In the genomic region with DNA sequence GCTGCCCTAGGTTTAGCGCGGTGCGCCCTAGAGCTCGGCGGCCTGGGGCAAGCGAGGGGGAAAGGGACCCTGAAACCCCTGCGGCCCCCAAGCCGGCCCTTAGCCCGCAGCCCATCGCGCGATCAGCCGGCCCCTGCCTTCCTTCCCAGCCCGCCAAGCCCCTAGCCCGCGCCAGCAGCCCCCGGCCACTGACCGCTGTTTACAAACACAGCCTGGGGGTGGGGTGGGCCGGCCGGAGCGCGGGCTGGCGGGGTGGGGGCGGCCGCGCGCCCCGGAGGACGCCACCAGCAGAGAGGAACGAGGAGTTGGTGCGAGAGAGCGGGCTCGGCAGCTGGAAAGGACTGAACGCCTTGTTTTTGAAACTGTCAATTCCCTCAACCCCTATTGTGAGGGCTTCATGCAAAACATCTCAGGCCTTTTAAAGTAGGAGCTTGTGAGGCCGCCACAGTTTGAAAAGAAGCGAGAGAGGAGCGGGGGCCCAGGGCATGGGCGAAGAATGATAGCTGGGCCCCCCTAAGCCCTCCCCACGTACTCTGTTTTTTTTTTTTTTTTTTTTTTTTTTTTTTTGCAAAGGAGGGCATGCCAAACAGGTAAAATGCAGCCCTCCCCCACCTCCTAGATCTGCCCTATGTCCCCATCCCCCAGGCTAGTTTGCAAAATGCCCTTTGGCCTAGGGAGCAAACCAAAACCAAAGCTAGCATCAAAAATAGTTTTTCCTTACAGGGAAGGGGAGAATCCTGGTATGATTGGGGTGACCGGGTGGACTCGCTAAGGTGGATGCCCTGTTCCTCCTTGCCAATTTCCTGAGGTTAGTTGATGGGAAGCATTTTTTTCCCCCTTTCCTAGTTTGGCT, we compare ENCODE assay signal across 10 cellular contexts. TPM values are rescaled to one million over a fixed set of nuclear protein-coding genes. Genes with fewer than 3 reads are reported as not detected.
A peak's percentile ranks its signal among the peaks of the same experiment; 100 is the strongest.
DNase-seq lines count a peak whose midpoint lies in the region; ATAC-seq, FAIRE-seq and TF ChIP-seq lines count a peak whose summit lies in the region.
"Had no signal": no experiment of that assay in that cellular context is flagged by ENCODE, and none has a peak within 500 bp of the region (broad histone marks: within the 10 kb centered on the region; RNA-seq: fewer than 3 reads in every experiment).

No MANE protein-coding gene starts in this region.

- POLR2A ChIA-PET in HepG2 (lab: Yijun Ruan, JAX) = interaction anchor here (1.5 to 2.7 kb wide), 3 partner anchors 14 to 17 kb away, joined by 3 to 33 read pairs (median 18); partner anchors contain the start of gene SKIDA1

- H3K79me2 ChIP-seq in HepG2 (ENCODE audit: insufficient read depth, low read length) = no peaks in the 10 kb centered on the region

- H3K9ac ChIP-seq in HUES48 (ENCODE audit: low read depth, low read length) (peak overlapping the region; percentile 88), HepG2 (ENCODE audit: insufficient read depth, low read depth, low read length) (no peak overlapping the region)

- no peaks in the 10 kb centered on the region for H3K4me1 Mint-ChIP-seq in stimulated activated naive CD8-positive, alpha-beta T cell treated with anti-CD3 and anti-CD28 coated beads, Interleukin-15, amount 100 ng/mL, for 72 hours

- no peak for TF ChIP-seq RAD21 in HepG2 (CRISPR knock-in tag; IDR thresholded peaks at IDR 0.05)

- H4K20me1 ChIP-seq in HepG2 (ENCODE audit: insufficient read depth, low read length) = no peaks in the 10 kb centered on the region

- peak overlapping the region; percentile 57 for H3K4me3 ChIP-seq in HUES48 (ENCODE audit: low read depth, low read length)
- peak overlapping the region; percentile 40 for H3K4me3 ChIP-seq in epithelial cell of proximal tubule (ENCODE audit: low read depth, low read length)
- H3K4me3 ChIP-seq in HepG2 (replicated peaks in 1 of 3; ENCODE audit: insufficient read depth in 1 of 3, low read depth in 2 of 3, low read length in 3 of 3) = 0 out of 6 replicates have a peak overlapping the region, but pooled peaks of 1 of the 3 experiments have one; percentile 4

- H3K9me3 ChIP-seq in HUES48 (ENCODE audit: control insufficient read depth, insufficient read depth, low read length) = no peaks in the 10 kb centered on the region
- H3K9me3 ChIP-seq in HepG2 (ENCODE audit: low read length) = no peaks in the 10 kb centered on the region

- no peak overlapping the region for H3K27ac Mint-ChIP-seq in stimulated activated naive CD8-positive, alpha-beta T cell treated with anti-CD3 and anti-CD28 coated beads, Interleukin-15, amount 100 ng/mL, for 72 hours

- H3K27ac ChIP-seq in HUES48 (ENCODE audit: low read depth, low read length) = peak overlapping the region; percentile 99
- peak overlapping the region; percentile 39 for H3K27ac ChIP-seq in HepG2 (ENCODE audit: extremely low read length, insufficient read depth, low read length)
- H3K27ac ChIP-seq in substantia nigra (ENCODE audit: low read depth, low read length, poor library complexity, severe bottlenecking) = peak overlapping the region; percentile 72

- H3K27me3 ChIP-seq in HUES48 (ENCODE audit: control insufficient read depth, insufficient read depth, low read length) (peaks cover 39% of the 10 kb centered on the region), HepG2 (ENCODE audit: control insufficient read depth in 1 of 2, insufficient read depth in 2 of 2, low read length in 2 of 2) (no peaks in the 10 kb centered on the region)

- peak overlapping the region; percentile 59 for H3K4me2 ChIP-seq in HepG2 (ENCODE audit: low read depth, low read length)

- H3K36me3 ChIP-seq in HUES48 (ENCODE audit: control insufficient read depth, insufficient read depth, low read length) (no peaks in the 10 kb centered on the region), HepG2 (replicated peaks in 1 of 2; ENCODE audit: control insufficient read depth in 1 of 2, insufficient read depth in 2 of 2, low read length in 2 of 2) (no peaks in the 10 kb centered on the region)

- FAIRE-seq in HepG2 (lab: Jason Lieb, UNC) = peak; percentile 4

- CTCF ChIA-PET in HepG2 (lab: Yijun Ruan, JAX; ENCODE audit: low intra/inter-chr PET ratio, low total read pairs) = no interaction called here

- TF ChIP-seq CTCF in epithelial cell of proximal tubule (conservative IDR thresholded peaks at IDR 0.05; ENCODE audit: low read depth, low read length) (no peak), HepG2 (CRISPR knock-in tag; IDR thresholded peaks at IDR 0.05) (no peak)

- H2AFZ ChIP-seq in HepG2 (ENCODE audit: low read length) = no peak overlapping the region

- no peak overlapping the region for H3K4me3 Mint-ChIP-seq in stimulated activated naive CD8-positive, alpha-beta T cell treated with anti-CD3 and anti-CD28 coated beads, Interleukin-15, amount 100 ng/mL, for 72 hours

- ATAC-seq in HepG2 (no peak), HG02610 (IDR thresholded peaks at IDR 0.05; ENCODE audit: unreplicated experiment) (no peak)
- no peak for ATAC-seq in stimulated activated naive CD8-positive, alpha-beta T cell treated with anti-CD3 and anti-CD28 coated beads, Interleukin-15, amount 100 ng/mL, for 72 hours

- in situ Hi-C loops in HepG2 (cut with HindIII; ENCODE audit: extremely low pct_ligation_motif_present, low pct_unique_long_range_greater_than_20kb) = loop anchor here (25.0 kb wide), 1 partner anchor 802 kb away; the partner anchor contains the start of genes BMI1 and COMMD3

- peaks cover 74% of the 10 kb centered on the region for H3K4me1 ChIP-seq in HUES48 (ENCODE audit: control insufficient read depth, insufficient read depth, low read length)
- H3K4me1 ChIP-seq in HepG2 (ENCODE audit: insufficient read depth, low read length) = peaks cover 93% of the 10 kb centered on the region

- intact Hi-C loops in HepG2 (cut with micrococcal nuclease; ENCODE audit: unreplicated experiment) = no loop called here

- peaks cover 90% of the 10 kb centered on the region for H3K27me3 Mint-ChIP-seq in stimulated activated naive CD8-positive, alpha-beta T cell treated with anti-CD3 and anti-CD28 coated beads, Interleukin-15, amount 100 ng/mL, for 72 hours

- TF ChIP-seq EP300 in HepG2 (IDR thresholded peaks at IDR 0.05; ENCODE audit: low read depth in 2 of 2, low read length in 2 of 2) (peak in 1 of 2 experiments; percentile 15; a peak in 1 of 4 replicates), HepG2 (CRISPR knock-in tag; IDR thresholded peaks at IDR 0.05; ENCODE audit: borderline replicate concordance) (no peak)

- no peak for DNase-seq in epithelial cell of proximal tubule (ENCODE audit: low read depth)
- no peak for DNase-seq in HepG2 (ENCODE audit: low spot score)
- peak in 13 of 49 donors; percentile 22 to 48 (median 33) for DNase-seq in substantia nigra (lab: John Stamatoyannopoulos, UW)
- no peak for DNase-seq in UCSD-AML1 (lab: John Stamatoyannopoulos, UW; ENCODE audit: unreplicated experiment)
- DNase-seq in SKM-1 (lab: John Stamatoyannopoulos, UW; ENCODE audit: unreplicated experiment) = no peak
- no peak for DNase-seq in stimulated activated naive CD8-positive, alpha-beta T cell treated with anti-CD3 and anti-CD28 coated beads, Interleukin-15, amount 100 ng/mL, for 72 hours
- DNase-seq: NCI-H2171 treated with DMSO at 0.1 percent for 48 hours, T-helper 2 cell had no signal

- 92% methylated on average over 41 of the region's 41 CpGs for WGBS in HepG2 (ENCODE audit: low lambda C conversion rate)

- no peaks in the 10 kb centered on the region for H3K9me3 Mint-ChIP-seq in stimulated activated naive CD8-positive, alpha-beta T cell treated with anti-CD3 and anti-CD28 coated beads, Interleukin-15, amount 100 ng/mL, for 72 hours

- TF ChIP-seq POLR2A in HepG2 (IDR thresholded peaks at IDR 0.05; ENCODE audit: insufficient read depth in 1 of 2, low read depth in 2 of 2, low read length in 2 of 2) = no peak

- no TSS peak for BruUV-seq in HepG2 (replicated peaks; lab: Mats Ljungman, UMichigan)

RNA-seq across cellular contexts. Expression of gene SKIDA1, which starts 15.0 kb away (rescaled TPM):
- 0.52 and 1.4 TPM in 2 replicates for total RNA-seq in epithelial cell of proximal tubule
- total RNA-seq in HepG2 (2016; rRNA removed; fragmentation: Illumina TruSeq; extraction: Trizol) = 1.4 and 1.5 TPM in 2 replicates
- total RNA-seq in HepG2 (2016; cell fraction: cytosol; rRNA removed; fragmentation: Illumina TruSeq; extraction: Trizol; ENCODE audit: low read depth) = 0.35 and 0.40 TPM in 2 replicates
- 1.1 and 1.2 TPM in 2 replicates for total RNA-seq in HepG2 (2016; cell fraction: insoluble cytoplasmic fraction; rRNA removed; fragmentation: Illumina TruSeq; extraction: Trizol)
- total RNA-seq in HepG2 (2016; cell fraction: membrane; rRNA removed; fragmentation: Illumina TruSeq; extraction: Trizol) = 1.1 TPM in 2 replicates
- 1.4 TPM in 2 replicates for total RNA-seq in HepG2 (2016; cell fraction: nucleus; rRNA removed; fragmentation: Illumina TruSeq; extraction: Trizol)
- polyA plus RNA-seq in HepG2 (2011; rRNA removed) = 0.29 and 0.73 TPM in 2 replicates
- 0.17 and 0.19 TPM in 2 replicates for polyA plus RNA-seq in HepG2 (2011; cell fraction: cytosol; rRNA removed)
- polyA plus RNA-seq in HepG2 (2011; cell fraction: nucleus; rRNA removed) = 0.45 and 0.59 TPM in 2 replicates
- 0.24 and 0.85 TPM in 2 replicates for polyA plus RNA-seq in HepG2 (2012)
- polyA plus RNA-seq in HepG2 (2016; cell fraction: cytosol; fragmentation: Illumina TruSeq; extraction: Trizol; ENCODE audit: low read depth) = 0.11 and 0.58 TPM in 2 replicates
- 0.67 and 0.78 TPM in 2 replicates for polyA plus RNA-seq in HepG2 (2016; cell fraction: insoluble cytoplasmic fraction; fragmentation: Illumina TruSeq; extraction: Trizol; ENCODE audit: low read depth)
- 0.33 and 0.58 TPM in 2 replicates for polyA plus RNA-seq in HepG2 (2016; cell fraction: membrane; fragmentation: Illumina TruSeq; extraction: Trizol; ENCODE audit: low read depth)
- polyA plus RNA-seq in HepG2 (2016; cell fraction: nucleus; fragmentation: Illumina TruSeq; extraction: Trizol; ENCODE audit: insufficient read depth, low read depth) = 2.7 and 2.8 TPM in 2 replicates
- polyA minus RNA-seq in HepG2 (2011; rRNA and poly(A)+ RNA removed; ENCODE audit: low replicate concordance) = 0.12 and 0.28 TPM in 2 replicates
- 0.49 and 0.88 TPM in 2 replicates for polyA minus RNA-seq in HepG2 (2011; cell fraction: cytosol; rRNA and poly(A)+ RNA removed)
- polyA minus RNA-seq in HepG2 (2011; cell fraction: nucleus; rRNA and poly(A)+ RNA removed) = 0.50 and 0.52 TPM in 2 replicates

RNA-seq across cellular contexts. Expression of gene MLLT10, which starts 23.6 kb away (rescaled TPM):
- total RNA-seq in epithelial cell of proximal tubule (15.5 and 15.8 TPM in 2 replicates), HepG2 (2016; rRNA removed; fragmentation: Illumina TruSeq; extraction: Trizol) (39.3 and 51.3 TPM in 2 replicates)
- total RNA-seq in HepG2 (2016; cell fraction: cytosol; rRNA removed; fragmentation: Illumina TruSeq; extraction: Trizol; ENCODE audit: low read depth) = 32.5 and 35.1 TPM in 2 replicates
- 40.6 and 48.2 TPM in 2 replicates for total RNA-seq in HepG2 (2016; cell fraction: insoluble cytoplasmic fraction; rRNA removed; fragmentation: Illumina TruSeq; extraction: Trizol)
- 43.6 and 51.5 TPM in 2 replicates for total RNA-seq in HepG2 (2016; cell fraction: membrane; rRNA removed; fragmentation: Illumina TruSeq; extraction: Trizol)
- total RNA-seq in HepG2 (2016; cell fraction: nucleus; rRNA removed; fragmentation: Illumina TruSeq; extraction: Trizol) = 132 and 141 TPM in 2 replicates
- 72.1 and 84.1 TPM in 2 replicates for polyA plus RNA-seq in HepG2 (2011; rRNA removed)
- polyA plus RNA-seq in HepG2 (2011; cell fraction: cytosol; rRNA removed) = 52.6 and 55.4 TPM in 2 replicates
- polyA plus RNA-seq in HepG2 (2011; cell fraction: nucleus; rRNA removed) = 70.8 and 78.9 TPM in 2 replicates
- 36.4 and 36.6 TPM in 2 replicates for polyA plus RNA-seq in HepG2 (2012)
- 39.6 and 43.2 TPM in 2 replicates for polyA plus RNA-seq in HepG2 (2016; cell fraction: cytosol; fragmentation: Illumina TruSeq; extraction: Trizol; ENCODE audit: low read depth)
- polyA plus RNA-seq in HepG2 (2016; cell fraction: insoluble cytoplasmic fraction; fragmentation: Illumina TruSeq; extraction: Trizol; ENCODE audit: low read depth) = 41.2 and 47.5 TPM in 2 replicates
- 46.0 and 49.8 TPM in 2 replicates for polyA plus RNA-seq in HepG2 (2016; cell fraction: membrane; fragmentation: Illumina TruSeq; extraction: Trizol; ENCODE audit: low read depth)
- 59.3 and 60.4 TPM in 2 replicates for polyA plus RNA-seq in HepG2 (2016; cell fraction: nucleus; fragmentation: Illumina TruSeq; extraction: Trizol; ENCODE audit: insufficient read depth, low read depth)
- 65.5 and 210 TPM in 2 replicates for polyA minus RNA-seq in HepG2 (2011; rRNA and poly(A)+ RNA removed; ENCODE audit: low replicate concordance)
- polyA minus RNA-seq in HepG2 (2011; cell fraction: cytosol; rRNA and poly(A)+ RNA removed) = 28.0 and 33.0 TPM in 2 replicates
- polyA minus RNA-seq in HepG2 (2011; cell fraction: nucleus; rRNA and poly(A)+ RNA removed) = 342 and 460 TPM in 2 replicates

Comparison
In these comparisons a context has a peak if more than half of its experiments do, and no peak if none do; other contexts are left out.
1. H3K27ac ChIP-seq: peak in every context shown above with its lines; median percentile 99 in HUES48; 72 in substantia nigra; 39 in HepG2.